In the genomic region with DNA sequence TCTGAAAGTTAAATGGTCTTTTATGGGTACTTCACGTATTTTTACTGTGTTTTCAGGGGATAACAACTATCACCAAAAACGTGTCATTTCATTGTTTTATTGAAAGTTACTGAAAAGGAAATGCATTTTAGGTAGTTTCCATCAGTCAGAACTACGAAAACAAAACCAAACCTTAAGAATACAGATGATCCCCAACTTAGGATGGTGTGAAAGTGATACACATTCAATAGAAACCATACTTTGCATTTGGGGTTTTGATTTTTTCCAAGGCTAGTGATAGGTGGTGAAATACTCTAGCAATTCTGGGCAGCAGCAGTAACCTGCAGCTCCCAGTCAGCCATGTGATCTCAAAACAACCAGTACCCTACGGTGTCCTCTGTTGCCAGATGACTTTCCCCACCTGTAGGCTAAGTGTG, we compare ENCODE assay signal across 10 cellular contexts. TPM values are rescaled to one million over a fixed set of nuclear protein-coding genes. Genes with fewer than 3 reads are reported as not detected.
DNase-seq lines count a peak whose midpoint lies in the region; ATAC-seq lines count a peak whose summit lies in the region.
"Had no signal": no experiment of that assay in that cellular context is flagged by ENCODE, and none has a peak within 500 bp of the region (broad histone marks: within the 10 kb centered on the region; RNA-seq: fewer than 3 reads in every experiment).

No MANE protein-coding gene starts in this region.

- peaks cover 7% of the 10 kb centered on the region for H3K36me3 Mint-ChIP-seq in activated T-helper 17 cell treated with anti-CD3 and anti-CD28 coated beads, Interleukin-2, amount 50 U/mL, for 72 hours (ENCODE audit: low read depth)

- peaks cover 72% of the 10 kb centered on the region for H3K4me1 Mint-ChIP-seq in activated T-helper 17 cell treated with anti-CD3 and anti-CD28 coated beads, Interleukin-2, amount 50 U/mL, for 72 hours

- ATAC-seq in GM18498 (IDR thresholded peaks at IDR 0.05; ENCODE audit: unreplicated experiment) (peak; percentile 61), GM19467 (IDR thresholded peaks at IDR 0.05; ENCODE audit: unreplicated experiment) (peak; percentile 46), HG03066 (IDR thresholded peaks at IDR 0.05; ENCODE audit: low read depth, unreplicated experiment) (peak; percentile 43)
- peak; percentile 52 for ATAC-seq in activated T-helper 17 cell treated with anti-CD3 and anti-CD28 coated beads, Interleukin-2, amount 50 U/mL, for 72 hours (replicated peaks)

- no peaks in the 10 kb centered on the region for H3K9me3 Mint-ChIP-seq in activated T-helper 17 cell treated with anti-CD3 and anti-CD28 coated beads, Interleukin-2, amount 50 U/mL, for 72 hours

- peak overlapping the region; percentile 64 for H3K27ac Mint-ChIP-seq in activated T-helper 17 cell treated with anti-CD3 and anti-CD28 coated beads, Interleukin-2, amount 50 U/mL, for 72 hours

- H3K27me3 Mint-ChIP-seq in activated T-helper 17 cell treated with anti-CD3 and anti-CD28 coated beads, Interleukin-2, amount 50 U/mL, for 72 hours = no peaks in the 10 kb centered on the region

- peak overlapping the region; percentile 63 for H3K4me3 Mint-ChIP-seq in activated T-helper 17 cell treated with anti-CD3 and anti-CD28 coated beads, Interleukin-2, amount 50 U/mL, for 72 hours

- no peak for DNase-seq in NCI-H748 treated with DMSO at 0.1 percent for 48 hours (lab: John Stamatoyannopoulos, UW)
- DNase-seq in OCI-M2 (lab: John Stamatoyannopoulos, UW; ENCODE audit: unreplicated experiment) = no peak
- DNase-seq in kidney glomerular epithelial cell (lab: John Stamatoyannopoulos, UW) = no peak
- no peak for DNase-seq in stimulated activated CD4-positive, alpha-beta T cell treated with anti-CD3 and anti-CD28 coated beads, Interleukin-2, amount 100 ng/mL, for 48 hours
- DNase-seq: dermis blood vessel endothelial cell, sigmoid colon had no signal

RNA-seq across cellular contexts. Expression of a gene that starts 25.9 kb away (rescaled TPM):
- 1 to 10 TPM; 3.1 to 3.7 TPM for total RNA-seq in activated T-helper 17 cell treated with anti-CD3 and anti-CD28 coated beads, Interleukin-2, amount 50 U/mL, for 72 hours

RNA-seq across cellular contexts. Expression of a gene that starts 32.3 kb away (rescaled TPM):
- 1 to 10 TPM; 5.7 to 9.2 TPM for total RNA-seq in activated T-helper 17 cell treated with anti-CD3 and anti-CD28 coated beads, Interleukin-2, amount 50 U/mL, for 72 hours
